In the genomic region with DNA sequence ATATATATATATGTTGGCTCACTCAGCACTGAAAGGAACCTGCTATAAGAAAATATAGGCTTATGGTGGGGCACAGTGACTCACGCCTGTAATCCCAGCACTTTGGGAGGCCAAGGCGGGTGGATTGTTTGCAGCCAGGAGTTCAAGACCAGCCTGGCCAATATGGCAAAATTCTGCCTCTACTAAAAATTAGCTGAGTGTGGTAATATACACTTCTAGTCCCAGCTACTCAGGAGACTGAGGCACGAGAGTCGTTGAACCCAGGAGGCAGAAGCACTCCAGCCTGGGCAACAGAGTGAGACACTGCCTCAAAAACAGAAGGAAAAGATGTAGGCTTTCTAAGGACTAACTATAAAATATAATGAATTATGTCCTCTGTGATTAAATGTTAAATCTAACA, we compare ENCODE assay signal across 1 cellular context.
A peak's percentile ranks its signal among the peaks of the same experiment; 100 is the strongest.
TF ChIP-seq lines count a peak whose summit lies in the region.

No MANE protein-coding gene starts in this region.

TF ChIP-seq in K562, 482 proteins besides CTCF, POLR2A, EP300 and RAD21:
- 0 out of 2 replicates have a peak, but pooled peaks have one; percentile 5 for TF ChIP-seq MAFG (tag; conservative IDR thresholded peaks at IDR 0.05)
- TF ChIP-seq CEBPB (tag; IDR thresholded peaks at IDR 0.05): no peak
- TF ChIP-seq ZNF316 (IDR thresholded peaks at IDR 0.05): peak; percentile 57; the same call in 1 of the 2 replicates
